In genomic region chr1:206635983-206636354, GRCh38 we compare ENCODE assay signal across 9 cellular contexts. TPM values are rescaled to one million over a fixed set of nuclear protein-coding genes. Genes with fewer than 3 reads are reported as not detected.
DNase-seq lines count a peak whose midpoint lies in the region; ATAC-seq, FAIRE-seq and TF ChIP-seq lines count a peak whose summit lies in the region.
"Had no signal": no experiment of that assay in that cellular context is flagged by ENCODE, and none has a peak within 500 bp of the region (broad histone marks: within the 10 kb centered on the region; RNA-seq: fewer than 3 reads in every experiment).

No MANE protein-coding gene starts in this region.

- H3K27ac ChIP-seq in duodenal mucosa (ENCODE audit: low read depth, low read length), result peak overlapping the region; percentile 77

- peaks cover 1% of the 10 kb centered on the region for H3K36me3 Mint-ChIP-seq in activated CD4-positive, alpha-beta T cell treated with anti-CD3 and anti-CD28 coated beads, Interleukin-2, amount 10 ng/mL, durations not matched to agents 7 days and 5 days (ENCODE audit: low read depth)
- H3K36me3 Mint-ChIP-seq in nephron progenitor cell (ENCODE audit: low read depth), result peaks cover 22% of the 10 kb centered on the region

- H3K9ac ChIP-seq in duodenal mucosa (ENCODE audit: low read depth in 1 of 2, low read length in 2 of 2), result peak overlapping the region; percentile 25 to 26

- FAIRE-seq in H54 (lab: Jason Lieb, UNC), result no peak
- FAIRE-seq: colon had no signal

- no peak for TF ChIP-seq POLR2A in H54 (IDR thresholded peaks at IDR 0.05; ENCODE audit: low read depth, low read length)

- CTCF ChIA-PET in activated CD4-positive, alpha-beta T cell treated with anti-CD3 and anti-CD28 coated beads, Interleukin-2, amount 10 ng/mL, durations not matched to agents 7 days and 5 days (lab: Charles Lee), result interaction anchor here (1.0 to 5.9 kb wide), 13 partner anchors 10 to 346 kb away, joined by 3 to 45 read pairs (median 7); partner anchors contain the start of gene EIF2D

- POLR2A ChIA-PET in activated CD4-positive, alpha-beta T cell treated with anti-CD3 and anti-CD28 coated beads, Interleukin-2, amount 10 ng/mL, durations not matched to agents 7 days and 5 days (lab: Charles Lee), result interaction anchor here (0.6 to 1.3 kb wide), 3 partner anchors 27 to 404 kb away, joined by 3 to 5 read pairs (median 4); no protein-coding TSS in a partner anchor

- no peaks in the 10 kb centered on the region for H3K27me3 ChIP-seq in duodenal mucosa (ENCODE audit: control insufficient read depth in 1 of 2, insufficient read depth in 2 of 2, low read length in 2 of 2)

- H3K4me3 ChIP-seq in duodenal mucosa (ENCODE audit: low read depth in 1 of 2, low read length in 2 of 2), result peak overlapping the region; percentile 75 to 81

- H3K27me3 Mint-ChIP-seq in activated CD4-positive, alpha-beta T cell treated with anti-CD3 and anti-CD28 coated beads, Interleukin-2, amount 10 ng/mL, durations not matched to agents 7 days and 5 days, result peaks cover 11% of the 10 kb centered on the region
- H3K27me3 Mint-ChIP-seq in nephron progenitor cell (ENCODE audit: low read depth, poor library complexity), result no peaks in the 10 kb centered on the region

- TF ChIP-seq CTCF in nephron progenitor cell (IDR thresholded peaks at IDR 0.05), result no peak

- no peaks in the 10 kb centered on the region for H3K36me3 ChIP-seq in duodenal mucosa (ENCODE audit: control insufficient read depth in 1 of 2, insufficient read depth in 2 of 2, low read length in 2 of 2)

- no peaks in the 10 kb centered on the region for H3K9me3 Mint-ChIP-seq in activated CD4-positive, alpha-beta T cell treated with anti-CD3 and anti-CD28 coated beads, Interleukin-2, amount 10 ng/mL, durations not matched to agents 7 days and 5 days
- no peaks in the 10 kb centered on the region for H3K9me3 Mint-ChIP-seq in nephron progenitor cell

- DNase-seq in activated CD4-positive, alpha-beta T cell treated with anti-CD3 and anti-CD28 coated beads, Interleukin-2, amount 10 ng/mL, durations not matched to agents 7 days and 5 days, result peak; percentile 22
- no peak for DNase-seq in activated CD4-positive, alpha-beta T cell treated with anti-CD3 and anti-CD28 coated beads, Interleukin-2, amount 50 U/mL, for 1 hour
- DNase-seq in NCI-H82 (lab: John Stamatoyannopoulos, UW) (peak; percentile 77), nephron progenitor cell (peak; percentile 15), H54 (ENCODE audit: insufficient read length, low spot score) (no peak), DMS153 treated with DMSO at 0.1 percent for 48 hours (lab: John Stamatoyannopoulos, UW; ENCODE audit: unreplicated experiment) (no peak)

- H3K4me1 Mint-ChIP-seq in activated CD4-positive, alpha-beta T cell treated with anti-CD3 and anti-CD28 coated beads, Interleukin-2, amount 10 ng/mL, durations not matched to agents 7 days and 5 days, result peaks cover 23% of the 10 kb centered on the region
- H3K4me1 Mint-ChIP-seq in nephron progenitor cell, result peaks cover 49% of the 10 kb centered on the region

- peak overlapping the region; percentile 75 for H3K4me3 Mint-ChIP-seq in activated CD4-positive, alpha-beta T cell treated with anti-CD3 and anti-CD28 coated beads, Interleukin-2, amount 10 ng/mL, durations not matched to agents 7 days and 5 days
- H3K4me3 Mint-ChIP-seq in nephron progenitor cell, result peak overlapping the region; percentile 92

- H3K9me3 ChIP-seq in duodenal mucosa (ENCODE audit: control insufficient read depth in 1 of 2, low read length in 2 of 2), result no peaks in the 10 kb centered on the region

- H3K27ac Mint-ChIP-seq in activated CD4-positive, alpha-beta T cell treated with anti-CD3 and anti-CD28 coated beads, Interleukin-2, amount 10 ng/mL, durations not matched to agents 7 days and 5 days, result no peak overlapping the region
- H3K27ac Mint-ChIP-seq in nephron progenitor cell, result peak overlapping the region; percentile 61

- no peak for ATAC-seq in HG02938 (IDR thresholded peaks at IDR 0.05; ENCODE audit: unreplicated experiment)

- peaks cover 12 to 13% of the 10 kb centered on the region in 2 donors for H3K4me1 ChIP-seq in duodenal mucosa (ENCODE audit: control insufficient read depth in 1 of 2, insufficient read depth in 2 of 2, low read length in 2 of 2)

RNA-seq across cellular contexts. Expression of gene DYRK3, which starts 0.6 kb away (rescaled TPM):
- total RNA-seq in activated CD4-positive, alpha-beta T cell treated with anti-CD3 and anti-CD28 coated beads, Interleukin-2, amount 10 ng/mL, durations not matched to agents 7 days and 5 days, result 1 to 10 TPM; 4.0 to 4.3 TPM

RNA-seq across cellular contexts. Expression of gene EIF2D, which starts 23.7 kb away (rescaled TPM):
- total RNA-seq in activated CD4-positive, alpha-beta T cell treated with anti-CD3 and anti-CD28 coated beads, Interleukin-2, amount 10 ng/mL, durations not matched to agents 7 days and 5 days, result 10 to 100 TPM; 44.5 to 51.6 TPM

RNA-seq across cellular contexts. Expression of gene MAPKAPK2, which starts 48.7 kb away (rescaled TPM):
- total RNA-seq in activated CD4-positive, alpha-beta T cell treated with anti-CD3 and anti-CD28 coated beads, Interleukin-2, amount 10 ng/mL, durations not matched to agents 7 days and 5 days, result 10 to 100 TPM; 55.5 to 57.4 TPM

Comparison
In these comparisons a context has a peak if more than half of its experiments do, and no peak if none do; other contexts are left out.
1. DNase-seq: peak in activated CD4-positive, alpha-beta T cell treated with anti-CD3 and anti-CD28 coated beads, Interleukin-2, amount 10 ng/mL, durations not matched to agents 7 days and 5 days (single experiment), NCI-H82 (single experiment) and nephron progenitor cell (single experiment); none in activated CD4-positive, alpha-beta T cell treated with anti-CD3 and anti-CD28 coated beads, Interleukin-2, amount 50 U/mL, for 1 hour (single experiment), H54 (single experiment) and DMS153 treated with DMSO at 0.1 percent for 48 hours (single experiment).